Comparison of ENCODE assay signal across 26 cellular contexts in genomic region chr2:231655494-231656408, GRCh38. TPM values are rescaled to one million over a fixed set of nuclear protein-coding genes. Genes with fewer than 3 reads are reported as not detected.
DNase-seq lines count a peak whose midpoint lies in the region; FAIRE-seq and TF ChIP-seq lines count a peak whose summit lies in the region.
"Had no signal": no experiment of that assay in that cellular context is flagged by ENCODE, and none has a peak within 500 bp of the region (broad histone marks: within the 10 kb centered on the region; RNA-seq: fewer than 3 reads in every experiment).

No MANE protein-coding gene starts in this region.

- no peak for FAIRE-seq in small intestine (lab: Jason Lieb, UNC)
- FAIRE-seq: D721Med, keratinocyte, pancreas had no signal

- no peak for TF ChIP-seq CTCF in transverse colon (IDR thresholded peaks at IDR 0.05)

- no peak for TF ChIP-seq POLR2A in transverse colon (IDR thresholded peaks at IDR 0.05)

- peak overlapping the region; percentile 9 for H3K4me3 ChIP-seq in iPS-15b (ENCODE audit: low read depth, low read length)
- H3K4me3 ChIP-seq in transverse colon: no peak overlapping the region
- H3K4me3 ChIP-seq in small intestine (ENCODE audit: low read depth in 1 of 2, low read length in 2 of 2): no peak overlapping the region
- H3K4me3 ChIP-seq: heart left ventricle, pancreas, tibial nerve had no signal

- no peak for TF ChIP-seq EP300 in transverse colon (IDR thresholded peaks at IDR 0.05; ENCODE audit: low read depth)

- H3K27me3 ChIP-seq in iPS-15b (ENCODE audit: control insufficient read depth, insufficient read depth, low read length): peaks cover 2% of the 10 kb centered on the region
- no peaks in the 10 kb centered on the region for H3K27me3 ChIP-seq in transverse colon
- no peaks in the 10 kb centered on the region for H3K27me3 ChIP-seq in small intestine (ENCODE audit: control insufficient read depth in 2 of 2, insufficient read depth in 2 of 2, low read length in 2 of 2)
- H3K27me3 ChIP-seq: heart left ventricle, pancreas, tibial nerve had no signal

- WGBS in transverse colon (ENCODE audit: low coverage in 1 of 2), 2 donors: 53 to 64% methylated on average over 7 to 15 of the region's 15 CpGs
- WGBS in small intestine, 3 donors: 49 to 65% (median 61%) methylated on average over 15 of the region's 15 CpGs

- in situ Hi-C loops in transverse colon (cut with MboI; ENCODE audit: low pct_ligation_motif_present in 1 of 4, low pct_unique_long_range_greater_than_20kb in 1 of 4, low sequenced_read_pairs in 3 of 4): no loop called here

- peak overlapping the region in 3 of 4 donors; percentile 4 to 87 (median 83) for H3K27ac ChIP-seq in transverse colon
- no peak overlapping the region for H3K27ac ChIP-seq in small intestine (ENCODE audit: low read depth in 1 of 2, low read length in 1 of 2)
- H3K27ac ChIP-seq: 22Rv1, heart left ventricle, KMS-11, pancreas, tibial nerve had no signal

- peaks cover 9% of the 10 kb centered on the region for H3K4me1 ChIP-seq in iPS-15b (ENCODE audit: control insufficient read depth, insufficient read depth, low read length)
- H3K4me1 ChIP-seq in transverse colon: peaks cover 0 to 28% (median 3%) of the 10 kb centered on the region in 4 donors
- no peaks in the 10 kb centered on the region for H3K4me1 ChIP-seq in small intestine (ENCODE audit: control insufficient read depth in 2 of 2, insufficient read depth in 1 of 2, low read depth in 1 of 2, low read length in 1 of 2)
- H3K4me1 ChIP-seq: heart left ventricle, pancreas, tibial nerve had no signal

- DNase-seq in NCI-H1417 (lab: John Stamatoyannopoulos, UW) (peak in 2 of 3 experiments; percentile 11 to 56), NCI-H1417 treated with DMSO at 0.1 percent for 48 hours (lab: John Stamatoyannopoulos, UW) (no peak), transverse colon (no peak), small intestine (no peak), HuH-7.5 (ENCODE audit: low spot score) (no peak), EL (no peak)
- DNase-seq: activated CD4-positive, alpha-beta T cell treated with anti-CD3 and anti-CD28 coated beads, Interleukin-2, amount 10 ng/mL, durations not matched to agents 24 days and 14 days; activated CD8-positive, alpha-beta memory T cell treated with anti-CD3 and anti-CD28 coated beads, Interleukin-2, amount 50 U/mL, for 4 hours; activated effector memory CD4-positive, alpha-beta T cell treated with anti-CD3 and anti-CD28 coated beads, Interleukin-2, amount 50 U/mL, for 16 hours; amniotic stem cell; GDM1; GOT3; naive thymus-derived CD4-positive, alpha-beta T cell; NCI-H2107; pancreas; PC-3; stimulated activated CD4-positive, alpha-beta T cell treated with anti-CD3 and anti-CD28 coated beads, Interleukin-2, amount 100 ng/mL, for 24 hours; stimulated activated naive CD8-positive, alpha-beta T cell treated with anti-CD3 and anti-CD28 coated beads, Interleukin-15, Interleukin-2, amounts not matched to agents 100 U/mL and 50 U/mL, for 24 hours had no signal

- intact Hi-C loops in transverse colon (cut with DNase I; ENCODE audit: low total_unique reads): no loop called here

- H3K9ac ChIP-seq in iPS-15b (ENCODE audit: low read depth, low read length): no peak overlapping the region
- H3K9ac ChIP-seq: KMS-11 had no signal

- no peaks in the 10 kb centered on the region for H3K36me3 ChIP-seq in iPS-15b (ENCODE audit: control insufficient read depth, insufficient read depth, low read length)
- no peaks in the 10 kb centered on the region for H3K36me3 ChIP-seq in transverse colon
- no peaks in the 10 kb centered on the region for H3K36me3 ChIP-seq in small intestine (ENCODE audit: control insufficient read depth in 2 of 2, insufficient read depth in 2 of 2, low read length in 2 of 2)
- H3K36me3 ChIP-seq: heart left ventricle, pancreas, tibial nerve had no signal

- H3K9me3 ChIP-seq in iPS-15b (ENCODE audit: control insufficient read depth, insufficient read depth, low read length): no peaks in the 10 kb centered on the region
- H3K9me3 ChIP-seq in transverse colon: no peaks in the 10 kb centered on the region
- no peaks in the 10 kb centered on the region for H3K9me3 ChIP-seq in small intestine (ENCODE audit: control insufficient read depth, low read depth)
- H3K9me3 ChIP-seq: heart left ventricle, pancreas, tibial nerve had no signal

TF ChIP-seq in PFSK-1, 5 proteins besides CTCF, POLR2A, EP300 and RAD21:
- TF ChIP-seq SIN3A (IDR thresholded peaks at IDR 0.05; ENCODE audit: borderline replicate concordance, insufficient read depth, low read length) (no peak), REST (IDR thresholded peaks at IDR 0.05; ENCODE audit: insufficient read depth in 1 of 2, low read depth in 2 of 2, low read length in 2 of 2) (peak; percentile 69 to 84; a peak in 3 of 4 replicates), POLR2AphosphoS5 (IDR thresholded peaks at IDR 0.05; ENCODE audit: low read depth, low read length) (no peak)
TF ChIP-seq in PFSK-1: peak in this region for 1.

RNA-seq across cellular contexts. Expression of gene PTMA, which starts 52.6 kb away (rescaled TPM):
- 441 TPM for polyA plus RNA-seq in PFSK-1 (2012; ENCODE audit: insufficient read length, low read depth)
- total RNA-seq in transverse colon: 1,000 to 10,000 TPM in 1 of 4 donors, 100 to 1,000 TPM in 3; 478 to 1,487 (median 685) TPM
- polyA plus RNA-seq in small intestine: 1,000 to 10,000 TPM; 1,019 to 2,156 (median 1,110) TPM

Comparison
In these comparisons a context has a peak if more than half of its experiments do, and no peak if none do; other contexts are left out.
1. DNase-seq: peak in NCI-H1417 (2 of 3); none in NCI-H1417 treated with DMSO at 0.1 percent for 48 hours (single experiment), transverse colon (single experiment), small intestine (single experiment), HuH-7.5 (single experiment) and EL (single experiment).
2. H3K27ac ChIP-seq: peak in transverse colon (3 of 4); none in small intestine (0 of 2).